In genomic region chr3:23698652-23699313, GRCh38 we compare ENCODE assay signal across 34 cellular contexts.
A peak's percentile ranks its signal among the peaks of the same experiment; 100 is the strongest.
DNase-seq lines count a peak whose midpoint lies in the region; ATAC-seq and TF ChIP-seq lines count a peak whose summit lies in the region.
"Had no signal": no experiment of that assay in that cellular context is flagged by ENCODE, and none has a peak within 500 bp of the region (broad histone marks: within the 10 kb centered on the region; RNA-seq: fewer than 3 reads in every experiment).

No MANE protein-coding gene starts in this region.

- H3K27ac ChIP-seq in OCI-LY1 (ENCODE audit: low read depth, low read length, poor library complexity, severe bottlenecking): no peak overlapping the region
- H3K27ac ChIP-seq: 22Rv1; BLaER1 treated with 17β-estradiol and CSF1 and Interleukin-3, amounts not matched to agents 10 nM and 100 nM; left lung; pancreas; RWPE1; SJSA1; upper lobe of left lung had no signal

- ATAC-seq in HG02798 (IDR thresholded peaks at IDR 0.05; ENCODE audit: poor library complexity, unreplicated experiment) (peak; percentile 43), left colon (peak; percentile 60), HG03175 (IDR thresholded peaks at IDR 0.05; ENCODE audit: unreplicated experiment) (no peak)
- ATAC-seq: left lung; pancreas; stimulated activated memory B cell treated with anti-CD40 and anti-IgM and Interleukin-4, amounts not matched to agents 10 μg/mL and 1 μg/mL and 100 μg/mL, for 72 hours; WTC11 had no signal

- DNase-seq in DMS53 (lab: John Stamatoyannopoulos, UW): peak; percentile 1
- no peak for DNase-seq in DMS53 treated with DMSO at 0.1 percent for 48 hours (lab: John Stamatoyannopoulos, UW; ENCODE audit: unreplicated experiment)
- DNase-seq in left colon: peak in 1 of 2 donors; percentile 24
- no peak for DNase-seq in kidney glomerular epithelial cell (lab: John Stamatoyannopoulos, UW)
- DNase-seq in activated T-cell treated with anti-CD3 and anti-CD28 coated beads, Interleukin-2, amount 50 U/mL, for 24 hours: no peak
- DNase-seq: activated CD4-positive, alpha-beta T cell treated with anti-CD3 and anti-CD28 coated beads, Interleukin-2, amount 10 ng/mL, durations not matched to agents 7 days and 5 days; activated effector memory CD4-positive, alpha-beta T cell treated with anti-CD3 and anti-CD28 coated beads, Interleukin-2, amount 50 U/mL, for 16 hours; activated naive CD8-positive, alpha-beta T cell treated with anti-CD3 and anti-CD28 coated beads for 36 hours; activated T-cell treated with anti-CD3 and anti-CD28 coated beads, Interleukin-2, amount 50 U/mL, for 1 hour; anterior cingulate cortex; effector CD4-positive, alpha-beta T cell; GOT3; hypothalamus; immature natural killer cell; left lung; mesendoderm; NCI-H1048; NCI-H187; NCI-H524; pancreas; retina; substantia nigra; T1000; upper lobe of left lung had no signal

- no peaks in the 10 kb centered on the region for H3K9me2 ChIP-seq in OCI-LY1 (ENCODE audit: low read depth, low read length)

- no peaks in the 10 kb centered on the region for H3F3A ChIP-seq in OCI-LY1 (ENCODE audit: insufficient read depth, low read length)

- no peaks in the 10 kb centered on the region for H3K27me3 Mint-ChIP-seq in activated T-cell treated with anti-CD3 and anti-CD28 coated beads, Interleukin-2, amount 50 U/mL, for 24 hours
- H3K27me3 Mint-ChIP-seq: activated naive CD8-positive, alpha-beta T cell treated with anti-CD3 and anti-CD28 coated beads for 36 hours; stimulated activated memory B cell treated with anti-CD40 and anti-IgM and Interleukin-4, amounts not matched to agents 10 μg/mL and 1 μg/mL and 100 μg/mL, for 72 hours had no signal

- TF ChIP-seq CTCF in OCI-LY1 (IDR thresholded peaks at IDR 0.05; ENCODE audit: low read length): peak; percentile 34

- H3K4me3 Mint-ChIP-seq in activated T-cell treated with anti-CD3 and anti-CD28 coated beads, Interleukin-2, amount 50 U/mL, for 24 hours: no peak overlapping the region
- H3K4me3 Mint-ChIP-seq: activated CD4-positive, alpha-beta T cell treated with anti-CD3 and anti-CD28 coated beads, Interleukin-2, amount 10 ng/mL, durations not matched to agents 7 days and 5 days; activated naive CD8-positive, alpha-beta T cell treated with anti-CD3 and anti-CD28 coated beads for 36 hours; immature natural killer cell; neural crest cell; stimulated activated memory B cell treated with anti-CD40 and anti-IgM and Interleukin-4, amounts not matched to agents 10 μg/mL and 1 μg/mL and 100 μg/mL, for 72 hours; WTC11 had no signal

- peaks cover 10% of the 10 kb centered on the region for H3K4me1 ChIP-seq in OCI-LY1 (ENCODE audit: insufficient read depth, low read length, severe bottlenecking)
- H3K4me1 ChIP-seq: BLaER1 treated with 17β-estradiol and CSF1 and Interleukin-3, amounts not matched to agents 10 nM and 100 nM; left lung; pancreas; upper lobe of left lung had no signal

- intact Hi-C loops in left colon (cut with DNase I, micrococcal nuclease): no loop called here

- H3K79me2 ChIP-seq in OCI-LY1 (ENCODE audit: insufficient read depth, low read length): no peaks in the 10 kb centered on the region

- H3K36me3 Mint-ChIP-seq in activated T-cell treated with anti-CD3 and anti-CD28 coated beads, Interleukin-2, amount 50 U/mL, for 24 hours (ENCODE audit: low read depth): no peaks in the 10 kb centered on the region
- H3K36me3 Mint-ChIP-seq: activated naive CD8-positive, alpha-beta T cell treated with anti-CD3 and anti-CD28 coated beads for 36 hours; immature natural killer cell; stimulated activated memory B cell treated with anti-CD40 and anti-IgM and Interleukin-4, amounts not matched to agents 10 μg/mL and 1 μg/mL and 100 μg/mL, for 72 hours; WTC11 had no signal

- no peak overlapping the region for H3K27ac Mint-ChIP-seq in activated T-cell treated with anti-CD3 and anti-CD28 coated beads, Interleukin-2, amount 50 U/mL, for 24 hours
- H3K27ac Mint-ChIP-seq: activated CD4-positive, alpha-beta T cell treated with anti-CD3 and anti-CD28 coated beads, Interleukin-2, amount 10 ng/mL, durations not matched to agents 7 days and 5 days; activated naive CD8-positive, alpha-beta T cell treated with anti-CD3 and anti-CD28 coated beads for 36 hours; immature natural killer cell; stimulated activated memory B cell treated with anti-CD40 and anti-IgM and Interleukin-4, amounts not matched to agents 10 μg/mL and 1 μg/mL and 100 μg/mL, for 72 hours; WTC11 had no signal

- no peak overlapping the region for H2AFZ ChIP-seq in OCI-LY1 (ENCODE audit: low read length)

- no peaks in the 10 kb centered on the region for H3K9me3 Mint-ChIP-seq in activated T-cell treated with anti-CD3 and anti-CD28 coated beads, Interleukin-2, amount 50 U/mL, for 24 hours
- H3K9me3 Mint-ChIP-seq: activated CD4-positive, alpha-beta T cell treated with anti-CD3 and anti-CD28 coated beads, Interleukin-2, amount 10 ng/mL, durations not matched to agents 7 days and 5 days; activated naive CD8-positive, alpha-beta T cell treated with anti-CD3 and anti-CD28 coated beads for 36 hours; neural crest cell; stimulated activated memory B cell treated with anti-CD40 and anti-IgM and Interleukin-4, amounts not matched to agents 10 μg/mL and 1 μg/mL and 100 μg/mL, for 72 hours; WTC11 had no signal

- no peak overlapping the region for H3K9ac ChIP-seq in OCI-LY1 (ENCODE audit: low read length)
- H3K9ac ChIP-seq: BLaER1 treated with 17β-estradiol and CSF1 and Interleukin-3, amounts not matched to agents 10 nM and 100 nM had no signal

- no peaks in the 10 kb centered on the region for H3K4me1 Mint-ChIP-seq in activated T-cell treated with anti-CD3 and anti-CD28 coated beads, Interleukin-2, amount 50 U/mL, for 24 hours (ENCODE audit: low read depth)
- H3K4me1 Mint-ChIP-seq: activated CD4-positive, alpha-beta T cell treated with anti-CD3 and anti-CD28 coated beads, Interleukin-2, amount 10 ng/mL, durations not matched to agents 7 days and 5 days; activated naive CD8-positive, alpha-beta T cell treated with anti-CD3 and anti-CD28 coated beads for 36 hours; immature natural killer cell; stimulated activated memory B cell treated with anti-CD40 and anti-IgM and Interleukin-4, amounts not matched to agents 10 μg/mL and 1 μg/mL and 100 μg/mL, for 72 hours had no signal

- H3K4me3 ChIP-seq in OCI-LY1 (ENCODE audit: low read depth, low read length, poor library complexity, severe bottlenecking): no peak overlapping the region
- H3K4me3 ChIP-seq: BLaER1 treated with 17β-estradiol and CSF1 and Interleukin-3, amounts not matched to agents 10 nM and 100 nM; left lung; pancreas; SJSA1; upper lobe of left lung had no signal

- no peaks in the 10 kb centered on the region for H3K27me3 ChIP-seq in OCI-LY1 (ENCODE audit: insufficient read depth, low read length)
- H3K27me3 ChIP-seq: BLaER1 treated with 17β-estradiol and CSF1 and Interleukin-3, amounts not matched to agents 10 nM and 100 nM; left lung; pancreas; SJSA1; upper lobe of left lung had no signal

- no peaks in the 10 kb centered on the region for H3K9me3 ChIP-seq in OCI-LY1 (ENCODE audit: low read length)
- H3K9me3 ChIP-seq: BLaER1 treated with 17β-estradiol and CSF1 and Interleukin-3, amounts not matched to agents 10 nM and 100 nM; left lung; pancreas; SJSA1; upper lobe of left lung had no signal

- H4K20me1 ChIP-seq in OCI-LY1 (ENCODE audit: insufficient read depth, low read length): no peaks in the 10 kb centered on the region
- H4K20me1 ChIP-seq: BLaER1 treated with 17β-estradiol and CSF1 and Interleukin-3, amounts not matched to agents 10 nM and 100 nM had no signal

- no peak overlapping the region for H3K4me2 ChIP-seq in OCI-LY1 (ENCODE audit: low read length)
- H3K4me2 ChIP-seq: BLaER1 treated with 17β-estradiol and CSF1 and Interleukin-3, amounts not matched to agents 10 nM and 100 nM had no signal

- H3K36me3 ChIP-seq in OCI-LY1 (ENCODE audit: insufficient read depth, low read length): no peaks in the 10 kb centered on the region
- H3K36me3 ChIP-seq: BLaER1 treated with 17β-estradiol and CSF1 and Interleukin-3, amounts not matched to agents 10 nM and 100 nM; left lung; pancreas; SJSA1; upper lobe of left lung had no signal
